Comparison of ENCODE assay signal across 14 cellular contexts in genomic region chr14:68965261-68965761, GRCh38. TPM values are rescaled to one million over a fixed set of nuclear protein-coding genes. Genes with fewer than 3 reads are reported as not detected.
DNase-seq lines count a peak whose midpoint lies in the region; ATAC-seq, FAIRE-seq and TF ChIP-seq lines count a peak whose summit lies in the region.
"Had no signal": no experiment of that assay in that cellular context is flagged by ENCODE, and none has a peak within 500 bp of the region (broad histone marks: within the 10 kb centered on the region; RNA-seq: fewer than 3 reads in every experiment).

No MANE protein-coding gene starts in this region.

- FAIRE-seq in H1 (lab: Jason Lieb, UNC): no peak
- FAIRE-seq: GM19239 had no signal

- H3K4me3 ChIP-seq in CD4-positive, CD25-positive, alpha-beta regulatory T cell (ENCODE audit: low read depth, low read length): no peak overlapping the region
- H3K4me3 ChIP-seq in H1 (ENCODE audit: extremely low read depth in 1 of 4, insufficient read depth in 2 of 4, low read depth in 3 of 4, low read length in 4 of 4) (no peak overlapping the region), neuronal stem cell (ENCODE audit: low read length in 2 of 2) (no peak overlapping the region)

- H4K5ac ChIP-seq in H1 (ENCODE audit: insufficient read length, low read depth, low read length): no peak overlapping the region

- TF ChIP-seq RAD21 in H1 (IDR thresholded peaks at IDR 0.05 in 1 of 2, conservative IDR thresholded peaks at IDR 0.05 in 1 of 2; ENCODE audit: low read depth in 2 of 2, low read length in 2 of 2): no peak

- POLR2A ChIA-PET in RWPE1 (lab: Yijun Ruan, JAX; ENCODE audit: low non-redundant PET): no interaction called here
- POLR2A ChIA-PET in H1 (lab: Charles Lee; ENCODE audit: partially characterized antibody): interaction anchor here (0.9 to 3.9 kb wide), 4 partner anchors 10 to 44 kb away, joined by 3 to 29 read pairs (median 6); no protein-coding TSS in a partner anchor

- no peak overlapping the region for H3K9ac ChIP-seq in H1 (replicated peaks in 1 of 4; ENCODE audit: extremely low read depth in 1 of 4, low read depth in 3 of 4, low read length in 3 of 4)
- no peak overlapping the region for H3K9ac ChIP-seq in neuronal stem cell (ENCODE audit: low read depth, low read length, poor library complexity)

- TF ChIP-seq POLR2A in H1 (IDR thresholded peaks at IDR 0.05; ENCODE audit: control extremely low read depth in 1 of 2, low read depth in 2 of 2, low read length in 2 of 2): no peak

- DNase-seq in CD4-positive, CD25-positive, alpha-beta regulatory T cell: no peak
- DNase-seq in RWPE1 (ENCODE audit: low spot score) (no peak), H1 (ENCODE audit: low read depth in 1 of 2, low spot score in 2 of 2) (no peak), neuronal stem cell (ENCODE audit: low spot score) (no peak), SK-N-DZ (ENCODE audit: low spot score) (no peak), activated gamma-delta T cell (lab: John Stamatoyannopoulos, UW) (no peak)
- no peak for DNase-seq in effector CD4-positive, alpha-beta T cell
- DNase-seq: activated CD4-positive, alpha-beta memory T cell treated with anti-CD3 and anti-CD28 coated beads for 36 hours; C1 segment of cervical spinal cord; NCI-H526; stimulated activated naive B cell treated with anti-CD40 and anti-IgM and Interleukin-4, amounts not matched to agents 10 μg/mL and 1 μg/mL and 100 μg/mL, for 72 hours had no signal

- no peaks in the 10 kb centered on the region for H3K27me3 Mint-ChIP-seq in CD4-positive, CD25-positive, alpha-beta regulatory T cell
- H3K27me3 Mint-ChIP-seq: activated CD4-positive, alpha-beta memory T cell treated with anti-CD3 and anti-CD28 coated beads for 36 hours had no signal

- no peak overlapping the region for H3K56ac ChIP-seq in H1 (replicated peaks; ENCODE audit: insufficient read length, low read depth, low read length)

- H2BK15ac ChIP-seq in H1 (ENCODE audit: low read length) (peak overlapping the region; percentile 61; the same call in 1 of the 2 replicates), neuronal stem cell (ENCODE audit: low read length) (no peak overlapping the region)

- H2BK120ac ChIP-seq in H1 (replicated peaks; ENCODE audit: low read depth, low read length) (no peak overlapping the region), neuronal stem cell (ENCODE audit: low read depth, low read length) (no peak overlapping the region)

- peaks cover 9% of the 10 kb centered on the region for H3K36me3 Mint-ChIP-seq in CD4-positive, CD25-positive, alpha-beta regulatory T cell
- H3K36me3 Mint-ChIP-seq: stimulated activated naive B cell treated with anti-CD40 and anti-IgM and Interleukin-4, amounts not matched to agents 10 μg/mL and 1 μg/mL and 100 μg/mL, for 72 hours had no signal

- H3K4me2 ChIP-seq in H1 (ENCODE audit: insufficient read depth in 1 of 2, low read depth in 2 of 2, low read length in 2 of 2) (no peak overlapping the region), neuronal stem cell (ENCODE audit: insufficient read depth, low read length, poor library complexity, severe bottlenecking) (no peak overlapping the region)

- H2AK5ac ChIP-seq in H1 (ENCODE audit: low read depth, low read length) (no peak overlapping the region), neuronal stem cell (ENCODE audit: low read depth, low read length) (no peak overlapping the region)

- H4K20me1 ChIP-seq in H1 (replicated peaks in 1 of 2; ENCODE audit: control insufficient read depth in 1 of 2, insufficient read depth in 2 of 2, low read length in 2 of 2): peaks cover 45 to 63% of the 10 kb centered on the region in 2 experiments

- H2BK20ac ChIP-seq in H1 (ENCODE audit: low read length): no peak overlapping the region

- peak overlapping the region; percentile 91 to 97 (median 95) for H3K27ac Mint-ChIP-seq in CD4-positive, CD25-positive, alpha-beta regulatory T cell
- H3K27ac Mint-ChIP-seq: activated CD4-positive, alpha-beta memory T cell treated with anti-CD3 and anti-CD28 coated beads for 36 hours; stimulated activated naive B cell treated with anti-CD40 and anti-IgM and Interleukin-4, amounts not matched to agents 10 μg/mL and 1 μg/mL and 100 μg/mL, for 72 hours had no signal

- H4K91ac ChIP-seq in H1 (replicated peaks; ENCODE audit: insufficient read length, low read length): no peak overlapping the region
- no peak overlapping the region for H4K91ac ChIP-seq in neuronal stem cell (ENCODE audit: low read depth, low read length, poor library complexity)

- H2AFZ ChIP-seq in H1 (ENCODE audit: low read length) (no peak overlapping the region), neuronal stem cell (ENCODE audit: low read length) (no peak overlapping the region)

- H2BK5ac ChIP-seq in H1 (ENCODE audit: low read depth, low read length) (peak overlapping the region; percentile 23; the same call in 1 of the 2 replicates), neuronal stem cell (ENCODE audit: low read length) (no peak overlapping the region)

- no peaks in the 10 kb centered on the region for H3K36me3 ChIP-seq in CD4-positive, CD25-positive, alpha-beta regulatory T cell (ENCODE audit: control insufficient read depth, insufficient read depth, low read length)
- H3K36me3 ChIP-seq in H1 (ENCODE audit: control insufficient read depth in 2 of 4, insufficient read depth in 4 of 4, low read length in 3 of 4) (no peaks in the 10 kb centered on the region), neuronal stem cell (replicated peaks in 1 of 2; ENCODE audit: control insufficient read depth in 2 of 2, insufficient read depth in 2 of 2, low read length in 2 of 2) (peaks cover 3 to 9% of the 10 kb centered on the region in 2 donors)

- H4K8ac ChIP-seq in H1 (ENCODE audit: extremely low read depth, insufficient read depth, low read length) (peak overlapping the region; percentile 29; the same call in 1 of the 2 replicates), neuronal stem cell (ENCODE audit: low read depth, low read length) (no peak overlapping the region)

- no peak overlapping the region for H3K27ac ChIP-seq in CD4-positive, CD25-positive, alpha-beta regulatory T cell (ENCODE audit: insufficient read depth, low read length, poor library complexity, severe bottlenecking)
- H3K27ac ChIP-seq in RWPE1 (peak overlapping the region; percentile 69), H1 (ENCODE audit: low read depth, low read length) (no peak overlapping the region), neuronal stem cell (replicated peaks; ENCODE audit: low read length) (no peak overlapping the region)

- H3K4me1 ChIP-seq in CD4-positive, CD25-positive, alpha-beta regulatory T cell (ENCODE audit: control insufficient read depth, insufficient read depth, low read length, poor library complexity, severe bottlenecking): peaks cover 54% of the 10 kb centered on the region
- H3K4me1 ChIP-seq in H1 (replicated peaks in 1 of 4; ENCODE audit: control insufficient read depth in 3 of 4, insufficient read depth in 4 of 4, low read length in 3 of 4) (peaks cover 9 to 33% (median 18%) of the 10 kb centered on the region in 4 experiments; a peak in 6 of 7 replicates), neuronal stem cell (ENCODE audit: control insufficient read depth in 2 of 2, insufficient read depth in 1 of 2, low read depth in 1 of 2, low read length in 2 of 2) (peaks cover 17 to 21% of the 10 kb centered on the region in 2 donors)

- no peaks in the 10 kb centered on the region for H3K23me2 ChIP-seq in H1 (ENCODE audit: low read depth, low read length)

- no peak for TF ChIP-seq CTCF in RWPE1 (conservative IDR thresholded peaks at IDR 0.05; ENCODE audit: low read depth)
- no peak for TF ChIP-seq CTCF in H1 (IDR thresholded peaks at IDR 0.05; ENCODE audit: control extremely low read depth in 1 of 3, insufficient read depth in 1 of 3, low read depth in 1 of 3, low read length in 3 of 3)

- H3K4me3 Mint-ChIP-seq in CD4-positive, CD25-positive, alpha-beta regulatory T cell: peak overlapping the region in 3 of 4 donors; percentile 54 to 78 (median 58)
- H3K4me3 Mint-ChIP-seq: activated CD4-positive, alpha-beta memory T cell treated with anti-CD3 and anti-CD28 coated beads for 36 hours; neural crest cell; stimulated activated naive B cell treated with anti-CD40 and anti-IgM and Interleukin-4, amounts not matched to agents 10 μg/mL and 1 μg/mL and 100 μg/mL, for 72 hours had no signal

- CTCF ChIA-PET in RWPE1 (lab: Yijun Ruan, JAX): interaction anchor here (1.0 kb wide), 2 partner anchors 25 to 54 kb away, joined by 3 read pairs; no protein-coding TSS in a partner anchor
- CTCF ChIA-PET in H1 (lab: Charles Lee; ENCODE audit: partially characterized antibody): interaction anchor here (0.6 to 3.6 kb wide), 8 partner anchors 9 to 53 kb away, joined by 3 to 14 read pairs (median 4); no protein-coding TSS in a partner anchor

- peaks cover 52% of the 10 kb centered on the region for H3K79me1 ChIP-seq in H1 (ENCODE audit: low read depth, low read length)
- peaks cover 11% of the 10 kb centered on the region for H3K79me1 ChIP-seq in neuronal stem cell (ENCODE audit: low read depth, low read length)

- H3K14ac ChIP-seq in H1 (ENCODE audit: insufficient read length) (no peak overlapping the region), neuronal stem cell (ENCODE audit: low read length) (no peak overlapping the region)

- no peak for ATAC-seq in CD4-positive, CD25-positive, alpha-beta regulatory T cell (ENCODE audit: low read depth in 2 of 2)
- no peak for ATAC-seq in GM21825 (IDR thresholded peaks at IDR 0.05; ENCODE audit: unreplicated experiment)
- ATAC-seq: stimulated activated naive B cell treated with anti-CD40 and anti-IgM and Interleukin-4, amounts not matched to agents 10 μg/mL and 1 μg/mL and 100 μg/mL, for 72 hours had no signal

- H3K4ac ChIP-seq in H1 (replicated peaks; ENCODE audit: insufficient read length, low read depth, low read length) (no peak overlapping the region), neuronal stem cell (ENCODE audit: low read length) (no peak overlapping the region)

- H2BK12ac ChIP-seq in H1 (ENCODE audit: low read depth, low read length) (no peak overlapping the region), neuronal stem cell (ENCODE audit: low read length) (no peak overlapping the region)

- TF ChIP-seq EP300 in H1 (IDR thresholded peaks at IDR 0.05; ENCODE audit: borderline replicate concordance in 1 of 2, low read depth in 2 of 2, low read length in 2 of 2): no peak

- H3K23ac ChIP-seq in H1 (ENCODE audit: insufficient read length): no peak overlapping the region
- H3K23ac ChIP-seq in neuronal stem cell (ENCODE audit: low read depth, low read length, poor library complexity): no peak overlapping the region

- H3K18ac ChIP-seq in H1 (ENCODE audit: extremely low read depth, low read length) (no peak overlapping the region), neuronal stem cell (ENCODE audit: low read length) (peak overlapping the region; percentile 54)

- H3K79me2 ChIP-seq in H1 (ENCODE audit: control insufficient read depth in 1 of 2, insufficient read depth in 2 of 2, low read length in 2 of 2): peaks cover 20 to 100% of the 10 kb centered on the region in 2 experiments

- H3K4me1 Mint-ChIP-seq in CD4-positive, CD25-positive, alpha-beta regulatory T cell: peaks cover 6 to 97% (median 48%) of the 10 kb centered on the region in 4 donors
- H3K4me1 Mint-ChIP-seq: stimulated activated naive B cell treated with anti-CD40 and anti-IgM and Interleukin-4, amounts not matched to agents 10 μg/mL and 1 μg/mL and 100 μg/mL, for 72 hours had no signal

- no peaks in the 10 kb centered on the region for H3K9me3 ChIP-seq in CD4-positive, CD25-positive, alpha-beta regulatory T cell (ENCODE audit: control insufficient read depth in 2 of 2, low read length in 2 of 2)
- H3K9me3 ChIP-seq in H1 (ENCODE audit: insufficient read depth in 2 of 2, low read depth in 1 of 2, low read length in 1 of 2) (no peaks in the 10 kb centered on the region), neuronal stem cell (replicated peaks in 1 of 2; ENCODE audit: control insufficient read depth in 2 of 2, insufficient read depth in 1 of 2, low read depth in 1 of 2, low read length in 2 of 2) (no peaks in the 10 kb centered on the region)

- H3K9me3 Mint-ChIP-seq in CD4-positive, CD25-positive, alpha-beta regulatory T cell: no peaks in the 10 kb centered on the region
- H3K9me3 Mint-ChIP-seq: activated CD4-positive, alpha-beta memory T cell treated with anti-CD3 and anti-CD28 coated beads for 36 hours; neural crest cell; stimulated activated naive B cell treated with anti-CD40 and anti-IgM and Interleukin-4, amounts not matched to agents 10 μg/mL and 1 μg/mL and 100 μg/mL, for 72 hours had no signal

- H3K27me3 ChIP-seq in CD4-positive, CD25-positive, alpha-beta regulatory T cell (ENCODE audit: control insufficient read depth, insufficient read depth, low read length): no peaks in the 10 kb centered on the region
- no peaks in the 10 kb centered on the region for H3K27me3 ChIP-seq in H1 (replicated peaks in 1 of 4; ENCODE audit: control insufficient read depth in 3 of 4, extremely low read depth in 1 of 4, insufficient read depth in 3 of 4, low read length in 3 of 4)
- H3K27me3 ChIP-seq in neuronal stem cell (ENCODE audit: control insufficient read depth in 3 of 3, insufficient read depth in 3 of 3, low read depth in 1 of 3, low read length in 3 of 3): no peaks in the 10 kb centered on the region

RNA-seq across cellular contexts. Expression of gene ACTN1, which starts 13.8 kb away (rescaled TPM):
- 47.5 TPM for total RNA-seq in CD4-positive, CD25-positive, alpha-beta regulatory T cell
- 10 to 100 TPM; 28.3 to 78.8 (median 51.8) TPM for polyA plus RNA-seq in CD4-positive, CD25-positive, alpha-beta regulatory T cell
- 253 and 262 TPM in 2 replicates for total RNA-seq in H1 (2021; fragmentation: NEBNext Ultra II Directional; extraction: Animal tissue kit (Norgen Biotek cat#: 25700))
- 236 and 302 TPM in 2 replicates for polyA plus RNA-seq in H1 (2011; rRNA removed)
- 181 TPM for polyA plus RNA-seq in H1 (2011; cell fraction: cytosol; rRNA removed)
- polyA plus RNA-seq in H1 (2011; cell fraction: nucleus; rRNA removed): 508 TPM
- 230 to 270 TPM (median 252 TPM) in 4 replicates for polyA plus RNA-seq in H1 (2012, experiment 1 of 2)
- 133 TPM for polyA plus RNA-seq in H1 (2012, experiment 2 of 2)
- polyA plus RNA-seq in H1 (2013, experiment 1 of 2): 162 TPM
- 147 TPM for polyA plus RNA-seq in H1 (2013, experiment 2 of 2)
- polyA minus RNA-seq in H1 (2011; rRNA and poly(A)+ RNA removed): 205 and 224 TPM in 2 replicates
- polyA minus RNA-seq in H1 (2011; cell fraction: cytosol; rRNA and poly(A)+ RNA removed): 222 TPM
- polyA minus RNA-seq in H1 (2011; cell fraction: nucleus; rRNA and poly(A)+ RNA removed): 201 TPM
- polyA plus RNA-seq in neuronal stem cell (2013, experiment 1 of 2): 88.8 TPM
- polyA plus RNA-seq in neuronal stem cell (2013, experiment 2 of 2): 87.0 TPM
- 31.1 and 44.7 TPM in 2 replicates for polyA plus RNA-seq in SK-N-DZ (2014; cell fraction: cytosol; rRNA removed)
- polyA plus RNA-seq in SK-N-DZ (2014; cell fraction: nucleus; rRNA removed): 18.8 and 35.8 TPM in 2 replicates
